ENCODE assay signal across 23 cellular contexts in the genomic region with DNA sequence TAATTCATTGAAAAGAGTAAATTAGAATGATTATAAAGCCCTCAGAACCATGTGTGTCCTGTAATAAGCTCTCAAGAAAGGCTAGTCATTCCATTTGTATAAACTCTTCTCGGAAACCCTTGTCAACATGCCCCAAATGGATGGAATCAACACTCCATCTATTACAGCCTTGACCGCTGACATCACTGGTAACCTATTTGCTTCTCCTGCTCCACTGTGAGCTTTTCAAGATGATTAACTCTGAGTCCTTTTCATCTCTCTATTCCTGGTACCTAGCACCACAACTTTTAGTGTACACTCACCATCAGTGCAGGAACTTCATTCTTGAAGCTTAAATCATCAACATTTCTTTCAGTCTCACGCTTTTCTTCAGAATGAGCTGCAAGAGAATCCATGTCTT.
A peak's percentile ranks its signal among the peaks of the same experiment; 100 is the strongest.
DNase-seq lines count a peak whose midpoint lies in the region; ATAC-seq, FAIRE-seq and TF ChIP-seq lines count a peak whose summit lies in the region.
"Had no signal": no experiment of that assay in that cellular context is flagged by ENCODE, and none has a peak within 500 bp of the region (broad histone marks: within the 10 kb centered on the region; RNA-seq: fewer than 3 reads in every experiment).

No MANE protein-coding gene starts in this region.

- DNase-seq in AG08395 (ENCODE audit: low spot score) (peak; percentile 42), H54 (ENCODE audit: insufficient read length, low spot score) (no peak), astrocyte (ENCODE audit: low read depth) (peak; percentile 66), kidney glomerular epithelial cell (lab: John Stamatoyannopoulos, UW) (peak; percentile 11), mammary epithelial cell (no peak), DMS79 treated with DMSO at 0.1 percent for 48 hours (lab: John Stamatoyannopoulos, UW) (no peak)
- DNase-seq: 8988T; CD8-positive, alpha-beta memory T cell; DMS53; Karpas-422; NCI-H1048; NCI-H1436; NCI-H1930; NCI-H526; PC-9; SJCRH30 had no signal

- BruUV-seq in mammary epithelial cell (replicated peaks; lab: Mats Ljungman, UMichigan): no TSS peak

- H3K27ac ChIP-seq in astrocyte (ENCODE audit: low read depth, low read length) (no peak overlapping the region), mammary epithelial cell (ENCODE audit: insufficient read depth, low read depth, low read length) (no peak overlapping the region)
- H3K27ac ChIP-seq: BLaER1 treated with 17β-estradiol and CSF1 and Interleukin-3, amounts not matched to agents 10 nM and 100 nM; HL-60; PC-9; SJCRH30 had no signal

- H3K4me3 ChIP-seq in astrocyte (ENCODE audit: insufficient read depth, low read depth, low read length): no peak overlapping the region
- H3K4me3 ChIP-seq in mammary epithelial cell (replicated peaks in 1 of 3; ENCODE audit: insufficient read depth in 1 of 3, low read depth in 2 of 3, low read length in 3 of 3): no peak overlapping the region
- H3K4me3 ChIP-seq: BLaER1 treated with 17β-estradiol and CSF1 and Interleukin-3, amounts not matched to agents 10 nM and 100 nM; GM23338; PC-9; SJCRH30 had no signal

- H3K9ac ChIP-seq in astrocyte (ENCODE audit: low read length) (no peak overlapping the region), mammary epithelial cell (ENCODE audit: insufficient read depth, low read length) (no peak overlapping the region)
- H3K9ac ChIP-seq: BLaER1 treated with 17β-estradiol and CSF1 and Interleukin-3, amounts not matched to agents 10 nM and 100 nM had no signal

- H3K4me2 ChIP-seq in astrocyte (ENCODE audit: low read length) (no peak overlapping the region), mammary epithelial cell (ENCODE audit: insufficient read depth, low read depth, low read length) (no peak overlapping the region)
- H3K4me2 ChIP-seq: BLaER1 treated with 17β-estradiol and CSF1 and Interleukin-3, amounts not matched to agents 10 nM and 100 nM; GM23338; PC-9 had no signal

- no peak for TF ChIP-seq POLR2A in H54 (IDR thresholded peaks at IDR 0.05; ENCODE audit: low read depth, low read length)

- TF ChIP-seq CTCF in astrocyte (IDR thresholded peaks at IDR 0.05; ENCODE audit: insufficient read depth, low read depth, low read length) (no peak), mammary epithelial cell (conservative IDR thresholded peaks at IDR 0.05 in 1 of 2, IDR thresholded peaks at IDR 0.05 in 1 of 2; ENCODE audit: extremely low read depth in 1 of 2, insufficient read depth in 1 of 2, low read depth in 1 of 2, low read length in 2 of 2) (no peak)

- H3K27me3 Mint-ChIP-seq in astrocyte (ENCODE audit: low read depth, unreplicated experiment): no peaks in the 10 kb centered on the region
- H3K27me3 Mint-ChIP-seq: CD8-positive, alpha-beta memory T cell; IgD-negative memory B cell had no signal

- no peaks in the 10 kb centered on the region for H3K36me3 Mint-ChIP-seq in astrocyte (ENCODE audit: low read depth, unreplicated experiment)
- H3K36me3 Mint-ChIP-seq: CD8-positive, alpha-beta memory T cell; IgD-negative memory B cell had no signal

- no peaks in the 10 kb centered on the region for H3K9me3 Mint-ChIP-seq in astrocyte (ENCODE audit: unreplicated experiment)
- H3K9me3 Mint-ChIP-seq: CD8-positive, alpha-beta memory T cell; GM23338 had no signal

- H3K27ac Mint-ChIP-seq in astrocyte (ENCODE audit: unreplicated experiment): no peak overlapping the region
- H3K27ac Mint-ChIP-seq: CD8-positive, alpha-beta memory T cell; GM23338; IgD-negative memory B cell had no signal

- no peak overlapping the region for H3K4me3 Mint-ChIP-seq in astrocyte (ENCODE audit: unreplicated experiment)
- H3K4me3 Mint-ChIP-seq: CD8-positive, alpha-beta memory T cell; GM23338; IgD-negative memory B cell had no signal

- peaks cover 17% of the 10 kb centered on the region for H3K4me1 Mint-ChIP-seq in astrocyte (ENCODE audit: low read depth, unreplicated experiment)
- H3K4me1 Mint-ChIP-seq: CD8-positive, alpha-beta memory T cell; GM23338; IgD-negative memory B cell had no signal

- H2AFZ ChIP-seq in astrocyte (ENCODE audit: low read depth, low read length): no peak overlapping the region
- no peak overlapping the region for H2AFZ ChIP-seq in mammary epithelial cell (ENCODE audit: low read depth, low read length)
- H2AFZ ChIP-seq: GM23338, PC-9 had no signal

- intact Hi-C loops in mammary epithelial cell (cut with micrococcal nuclease): no loop called here

- FAIRE-seq in H54 (lab: Jason Lieb, UNC) (peak; percentile 6), astrocyte (lab: Jason Lieb, UNC) (peak; percentile 71)
- FAIRE-seq: HTR-8/SVneo had no signal

- no peaks in the 10 kb centered on the region for H3K36me3 ChIP-seq in astrocyte (ENCODE audit: insufficient read depth, low read length)
- H3K36me3 ChIP-seq in mammary epithelial cell (ENCODE audit: insufficient read depth, low read length): no peaks in the 10 kb centered on the region
- H3K36me3 ChIP-seq: BLaER1 treated with 17β-estradiol and CSF1 and Interleukin-3, amounts not matched to agents 10 nM and 100 nM; SJCRH30 had no signal

- dilution Hi-C loops in mammary epithelial cell (cut with HindIII; ENCODE audit: low sequenced_read_pairs): no loop called here

- CTCF ChIA-PET in mammary epithelial cell (lab: Charles Lee; ENCODE audit: low non-redundant PET): no interaction called here

- H4K20me1 ChIP-seq in astrocyte (ENCODE audit: insufficient read depth, low read length) (no peaks in the 10 kb centered on the region), mammary epithelial cell (ENCODE audit: insufficient read depth, low read length) (no peaks in the 10 kb centered on the region)
- H4K20me1 ChIP-seq: BLaER1 treated with 17β-estradiol and CSF1 and Interleukin-3, amounts not matched to agents 10 nM and 100 nM had no signal

- H3K4me1 ChIP-seq in astrocyte (ENCODE audit: insufficient read depth, low read length) (peaks cover 4% of the 10 kb centered on the region), mammary epithelial cell (ENCODE audit: insufficient read depth, low read length) (no peaks in the 10 kb centered on the region)
- H3K4me1 ChIP-seq: SJCRH30 had no signal

- H3K79me2 ChIP-seq in astrocyte (ENCODE audit: insufficient read depth, low read length) (no peaks in the 10 kb centered on the region), mammary epithelial cell (ENCODE audit: insufficient read depth, low read length) (no peaks in the 10 kb centered on the region)

- WGBS in mammary epithelial cell (ENCODE audit: low coverage, missing lambda C conversion rate): 82% methylated on average over 3 of the region's 3 CpGs

- in situ Hi-C loops in mammary epithelial cell (cut with MboI; ENCODE audit: low sequenced_read_pairs in 2 of 2): no loop called here

- ATAC-seq in GM18502 (IDR thresholded peaks at IDR 0.05; ENCODE audit: poor library complexity, unreplicated experiment): no peak
- no peak for ATAC-seq in HG03520 (IDR thresholded peaks at IDR 0.05; ENCODE audit: unreplicated experiment)
- ATAC-seq: GM23338 had no signal

- H3K27me3 ChIP-seq in astrocyte (ENCODE audit: insufficient read depth, low read length) (no peaks in the 10 kb centered on the region), mammary epithelial cell (ENCODE audit: insufficient read depth, low read length) (no peaks in the 10 kb centered on the region)
- H3K27me3 ChIP-seq: BLaER1 treated with 17β-estradiol and CSF1 and Interleukin-3, amounts not matched to agents 10 nM and 100 nM; SJCRH30 had no signal

- H3K9me3 ChIP-seq in astrocyte (ENCODE audit: insufficient read depth, low read depth, low read length) (no peaks in the 10 kb centered on the region), mammary epithelial cell (replicated peaks; ENCODE audit: insufficient read depth, low read length) (peaks cover 2% of the 10 kb centered on the region)
- H3K9me3 ChIP-seq: BLaER1 treated with 17β-estradiol and CSF1 and Interleukin-3, amounts not matched to agents 10 nM and 100 nM; SJCRH30 had no signal

Comparison
In these comparisons a context has a peak if more than half of its experiments do, and no peak if none do; other contexts are left out.
1. DNase-seq: peak in AG08395 (single experiment), astrocyte (single experiment) and kidney glomerular epithelial cell (single experiment); none in H54 (single experiment), mammary epithelial cell (single experiment) and DMS79 treated with DMSO at 0.1 percent for 48 hours (single experiment).